ENCODE assay signal across 8 cellular contexts in genomic region chr16:56317998-56318912, GRCh38.
DNase-seq lines count a peak whose midpoint lies in the region; ATAC-seq and TF ChIP-seq lines count a peak whose summit lies in the region.

No MANE protein-coding gene starts in this region.

- ATAC-seq in CD4-positive, alpha-beta T cell (ENCODE audit: poor library complexity): peak; percentile 99
- peak; percentile 97 for ATAC-seq in GM19438 (IDR thresholded peaks at IDR 0.05; ENCODE audit: low read depth, unreplicated experiment)
- peak; percentile 94 for ATAC-seq in HG03571 (IDR thresholded peaks at IDR 0.05; ENCODE audit: unreplicated experiment)
- peak; percentile 98 to 99 for ATAC-seq in activated T-cell treated with anti-CD3 and anti-CD28 coated beads, Interleukin-2, amount 50 U/mL, for 4 hours

- H3K9ac ChIP-seq in muscle layer of colon (ENCODE audit: low read length): no peak overlapping the region

- no peak overlapping the region for H3K4me3 Mint-ChIP-seq in CD4-positive, alpha-beta T cell
- H3K4me3 Mint-ChIP-seq in activated T-cell treated with anti-CD3 and anti-CD28 coated beads, Interleukin-2, amount 50 U/mL, for 4 hours: peak overlapping the region; percentile 57

- H3K9me2 ChIP-seq in OCI-LY7 (ENCODE audit: insufficient read depth, low read length): no peaks in the 10 kb centered on the region

- H2AFZ ChIP-seq in OCI-LY7 (ENCODE audit: low read length): no peak overlapping the region

- no peak for TF ChIP-seq POLR2A in erythroblast (IDR thresholded peaks at IDR 0.05; ENCODE audit: low read length)

- no TSS peak for BruUV-seq in OCI-LY7 (replicated peaks; lab: Mats Ljungman, UMichigan)

- no peaks in the 10 kb centered on the region for H3K9me3 ChIP-seq in CD4-positive, alpha-beta T cell (ENCODE audit: control insufficient read depth, low read length)
- H3K9me3 ChIP-seq in OCI-LY7 (ENCODE audit: low read length): no peaks in the 10 kb centered on the region
- H3K9me3 ChIP-seq in muscle layer of colon (ENCODE audit: low read length): no peaks in the 10 kb centered on the region

- H3K27ac ChIP-seq in CD4-positive, alpha-beta T cell (ENCODE audit: low read depth, low read length): no peak overlapping the region
- H3K27ac ChIP-seq in OCI-LY7 (ENCODE audit: low read depth, low read length, poor library complexity, severe bottlenecking) (no peak overlapping the region), muscle layer of colon (ENCODE audit: low read depth, low read length) (peak overlapping the region; percentile 63)

- peak; percentile 58 to 77 (median 67) for DNase-seq in CD4-positive, alpha-beta T cell
- DNase-seq in OCI-LY7 (ENCODE audit: low spot score) (peak; percentile 60), erythroblast (lab: John Stamatoyannopoulos, UW) (peak; percentile 67 to 83)
- DNase-seq in activated T-cell treated with anti-CD3 and anti-CD28 coated beads, Interleukin-2, amount 50 U/mL, for 4 hours: peak; percentile 72
- DNase-seq in stimulated activated CD8-positive, alpha-beta memory T cell treated with anti-CD3 and anti-CD28 coated beads, Interleukin-4, amount 100 ng/mL, for 48 hours: peak; percentile 88

- H4K20me1 ChIP-seq in OCI-LY7 (ENCODE audit: insufficient read depth, low read length): no peaks in the 10 kb centered on the region

- no peak overlapping the region for H3K4me2 ChIP-seq in OCI-LY7 (ENCODE audit: low read length)

- no peak overlapping the region for H3K27ac Mint-ChIP-seq in CD4-positive, alpha-beta T cell

- H3K79me2 ChIP-seq in OCI-LY7 (ENCODE audit: insufficient read depth, low read depth, low read length): no peaks in the 10 kb centered on the region

- CTCF ChIA-PET in CD4-positive, alpha-beta T cell (lab: Charles Lee): interaction anchor here (0.6 to 2.5 kb wide), 12 partner anchors 9 to 853 kb away, joined by 3 to 29 read pairs (median 5); no protein-coding TSS in a partner anchor
- CTCF ChIA-PET in OCI-LY7 (lab: Charles Lee; ENCODE audit: unreplicated experiment): interaction anchor here (1.2 kb wide), 1 partner anchor 39 kb away, joined by 3 read pairs; no protein-coding TSS in a partner anchor

- H3K36me3 Mint-ChIP-seq in CD4-positive, alpha-beta T cell (ENCODE audit: low read depth): no peaks in the 10 kb centered on the region
- H3K36me3 Mint-ChIP-seq in activated T-cell treated with anti-CD3 and anti-CD28 coated beads, Interleukin-2, amount 50 U/mL, for 4 hours (ENCODE audit: insufficient read depth): no peaks in the 10 kb centered on the region

- no peaks in the 10 kb centered on the region for H3K36me3 ChIP-seq in OCI-LY7 (ENCODE audit: insufficient read depth, low read length)
- peaks cover 5% of the 10 kb centered on the region for H3K36me3 ChIP-seq in muscle layer of colon (ENCODE audit: insufficient read depth, low read length)

- POLR2A ChIA-PET in CD4-positive, alpha-beta T cell (lab: Charles Lee): interaction anchor here (0.7 to 1.2 kb wide), 2 partner anchors 116 to 375 kb away, joined by 3 read pairs; no protein-coding TSS in a partner anchor
- POLR2A ChIA-PET in OCI-LY7 (lab: Charles Lee): interaction anchor here (0.7 kb wide), 1 partner anchor 960 kb away, joined by 3 read pairs; no protein-coding TSS in a partner anchor

- peak; percentile 83 for TF ChIP-seq CTCF in CD4-positive, alpha-beta T cell (IDR thresholded peaks at IDR 0.05)
- peak; percentile 87 for TF ChIP-seq CTCF in OCI-LY7 (conservative IDR thresholded peaks at IDR 0.05; ENCODE audit: low read length)

- H3K4me1 Mint-ChIP-seq in CD4-positive, alpha-beta T cell (ENCODE audit: low read depth): no peaks in the 10 kb centered on the region
- peaks cover 7% of the 10 kb centered on the region for H3K4me1 Mint-ChIP-seq in activated T-cell treated with anti-CD3 and anti-CD28 coated beads, Interleukin-2, amount 50 U/mL, for 4 hours (ENCODE audit: low read depth)

- H3K4me3 ChIP-seq in OCI-LY7 (ENCODE audit: low read depth, low read length, poor library complexity, severe bottlenecking): no peak overlapping the region
- peak overlapping the region; percentile 11 to 29 for H3K4me3 ChIP-seq in muscle layer of colon (ENCODE audit: low read depth in 1 of 2, low read length in 2 of 2)

- intact Hi-C loops in CD4-positive, alpha-beta T cell (cut with DNase I, micrococcal nuclease): loop anchor here (1.0 to 10.0 kb wide), 6 partner anchors 277 to 851 kb away; no protein-coding TSS in a partner anchor
- intact Hi-C loops in OCI-LY7 (cut with micrococcal nuclease; ENCODE audit: unreplicated experiment): loop anchor here (1.0 kb wide), 2 partner anchors 277 to 374 kb away; no protein-coding TSS in a partner anchor

- no peaks in the 10 kb centered on the region for H3K27me3 Mint-ChIP-seq in CD4-positive, alpha-beta T cell
- H3K27me3 Mint-ChIP-seq in activated T-cell treated with anti-CD3 and anti-CD28 coated beads, Interleukin-2, amount 50 U/mL, for 4 hours (ENCODE audit: low read depth): no peaks in the 10 kb centered on the region

- no peaks in the 10 kb centered on the region for H3K9me3 Mint-ChIP-seq in CD4-positive, alpha-beta T cell
- no peaks in the 10 kb centered on the region for H3K9me3 Mint-ChIP-seq in activated T-cell treated with anti-CD3 and anti-CD28 coated beads, Interleukin-2, amount 50 U/mL, for 4 hours

- H3K4me1 ChIP-seq in OCI-LY7 (ENCODE audit: insufficient read depth, low read length, poor library complexity, severe bottlenecking): no peaks in the 10 kb centered on the region
- H3K4me1 ChIP-seq in muscle layer of colon (ENCODE audit: insufficient read depth, low read length): peaks cover 17% of the 10 kb centered on the region

- no peaks in the 10 kb centered on the region for H3K27me3 ChIP-seq in CD4-positive, alpha-beta T cell (ENCODE audit: control insufficient read depth, insufficient read depth, low read length)
- H3K27me3 ChIP-seq in muscle layer of colon (ENCODE audit: control insufficient read depth in 1 of 2, insufficient read depth in 2 of 2, low read length in 2 of 2): no peaks in the 10 kb centered on the region
